ENCODE assay signal across 12 cellular contexts in genomic region chr2:213188971-213189899, GRCh38. TPM values are rescaled to one million over a fixed set of nuclear protein-coding genes. Genes with fewer than 3 reads are reported as not detected.
DNase-seq lines count a peak whose midpoint lies in the region; ATAC-seq and TF ChIP-seq lines count a peak whose summit lies in the region.
"Had no signal": no experiment of that assay in that cellular context is flagged by ENCODE, and none has a peak within 500 bp of the region (broad histone marks: within the 10 kb centered on the region; RNA-seq: fewer than 3 reads in every experiment).

No MANE protein-coding gene starts in this region.

- peak overlapping the region; percentile 60 for H3K4me2 ChIP-seq in GM23248 (ENCODE audit: unreplicated experiment)

- in situ Hi-C loops in GM23248 (cut with MboI), result no loop called here

- no peaks in the 10 kb centered on the region for H3K27me3 ChIP-seq in GM23248 (replicated peaks; ENCODE audit: insufficient read depth)
- no peaks in the 10 kb centered on the region for H3K27me3 ChIP-seq in SJCRH30
- H3K27me3 ChIP-seq: neutrophil had no signal

- H3K27ac ChIP-seq in GM23248 (peak overlapping the region; percentile 50), SJCRH30 (peak overlapping the region; percentile 19; the same call in 1 of the 2 replicates)
- H3K27ac ChIP-seq: neutrophil had no signal

- H3K9me3 ChIP-seq in GM23248 (ENCODE audit: low read depth) (no peaks in the 10 kb centered on the region), SJCRH30 (replicated peaks) (no peaks in the 10 kb centered on the region)
- H3K9me3 ChIP-seq: neutrophil had no signal

- WGBS in GM23248 (ENCODE audit: low coverage in 1 of 2, low lambda C conversion rate in 2 of 2, missing lambda C conversion rate in 2 of 2), 2 experiments, result 13 to 14% methylated on average over 16 of the region's 16 CpGs

- no peak for ATAC-seq in HG03175 (IDR thresholded peaks at IDR 0.05; ENCODE audit: unreplicated experiment)
- ATAC-seq: activated CD8-positive, alpha-beta memory T cell treated with anti-CD3 and anti-CD28 coated beads, Interleukin-2, amount 10 ng/mL, durations not matched to agents 7 days and 5 days had no signal

- peak; percentile 62 for DNase-seq in GM23248
- peak; percentile 31 to 47 for DNase-seq in SJCRH30
- peak; percentile 32 for DNase-seq in fibroblast of the conjunctiva (ENCODE audit: low read depth)
- DNase-seq in retina, result peak; percentile 79
- no peak for DNase-seq in GM19240 (ENCODE audit: insufficient read length, low spot score)
- DNase-seq in DMS114 treated with DMSO at 0.1 percent for 48 hours (lab: John Stamatoyannopoulos, UW; ENCODE audit: unreplicated experiment), result no peak
- no peak for DNase-seq in erythroblast (lab: John Stamatoyannopoulos, UW)
- DNase-seq: activated CD8-positive, alpha-beta memory T cell treated with anti-CD3 and anti-CD28 coated beads, Interleukin-2, amount 10 ng/mL, durations not matched to agents 7 days and 5 days; effector CD4-positive, alpha-beta T cell; NCI-H510A treated with DMSO at 0.1 percent for 48 hours had no signal

- peak overlapping the region; percentile 41 for H3K4me3 ChIP-seq in GM23248
- peak overlapping the region; percentile 46 for H3K4me3 ChIP-seq in SJCRH30

- H3K79me2 ChIP-seq in GM23248 (ENCODE audit: insufficient read depth), result no peaks in the 10 kb centered on the region

- peak overlapping the region; percentile 14 for H3K9ac ChIP-seq in GM23248

- no peaks in the 10 kb centered on the region for H4K20me1 ChIP-seq in GM23248 (ENCODE audit: insufficient read depth)

- H3K9me2 ChIP-seq in GM23248 (ENCODE audit: insufficient read depth), result no peaks in the 10 kb centered on the region

- peaks cover 28% of the 10 kb centered on the region for H3F3A ChIP-seq in GM23248 (ENCODE audit: insufficient read depth)

- H3K36me3 ChIP-seq in GM23248 (ENCODE audit: low read depth) (no peaks in the 10 kb centered on the region), SJCRH30 (no peaks in the 10 kb centered on the region)
- H3K36me3 ChIP-seq: neutrophil had no signal

- no peak for TF ChIP-seq POLR2A in erythroblast (IDR thresholded peaks at IDR 0.05; ENCODE audit: low read length)

- H2AFZ ChIP-seq in GM23248, result peak overlapping the region; percentile 92

- H3K4me1 ChIP-seq in GM23248 (ENCODE audit: insufficient read depth) (peaks cover 40% of the 10 kb centered on the region), SJCRH30 (peaks cover 14% of the 10 kb centered on the region; the same call in 1 of the 2 replicates)

RNA-seq across cellular contexts. Expression of gene IKZF2, which starts 37.8 kb away (rescaled TPM):
- total RNA-seq in GM23248 (2014; rRNA removed; shearing (Covaris generic)), result 13.5 and 19.6 TPM in 2 replicates
- 1.6 and 3.4 TPM in 2 replicates for polyA plus RNA-seq in GM23248 (2016; fragmentation: Nextera tagmentation; extraction: Ambion mirVana)
- total RNA-seq in SJCRH30 (2014; rRNA removed; shearing (Covaris generic)), result 1.9 and 2.8 TPM in 2 replicates

Comparison
In these comparisons a context has a peak if more than half of its experiments do, and no peak if none do; other contexts are left out.
1. DNase-seq: peak in GM23248 (single experiment), SJCRH30 (2 of 2), fibroblast of the conjunctiva (single experiment) and retina (single experiment); none in GM19240 (single experiment), DMS114 treated with DMSO at 0.1 percent for 48 hours (single experiment) and erythroblast (0 of 2).